In the genomic region with DNA sequence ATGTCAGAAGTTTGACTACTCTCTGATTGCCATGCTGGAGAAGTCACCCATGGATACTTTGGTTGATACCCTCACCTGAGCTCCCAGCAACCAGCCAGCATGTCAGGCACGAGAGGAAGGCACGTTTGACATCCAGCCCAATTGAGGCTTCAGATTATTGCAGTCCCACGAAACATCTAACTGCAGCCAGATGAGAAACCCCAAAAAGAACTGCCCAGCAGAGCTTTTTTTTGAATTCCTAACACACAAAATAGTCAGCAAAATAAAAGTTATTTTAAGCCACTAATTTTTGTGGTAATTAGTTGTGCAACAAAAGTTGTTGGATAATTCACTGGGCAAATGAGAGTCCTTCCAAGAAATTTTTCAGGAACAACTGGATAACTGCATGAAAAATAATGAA, we compare ENCODE assay signal across 5 cellular contexts.
"Had no signal": no experiment of that assay in that cellular context is flagged by ENCODE, and none has a peak within 500 bp of the region (broad histone marks: within the 10 kb centered on the region; RNA-seq: fewer than 3 reads in every experiment).

No MANE protein-coding gene starts in this region.

- ATAC-seq: HepG2, K562 had no signal

- H3K4me3 ChIP-seq: K562 had no signal

- DNase-seq: IMR-90, KBM-7 had no signal

- H3K27ac ChIP-seq: HL-60 had no signal
